ENCODE assay signal across 16 cellular contexts in the genomic region with DNA sequence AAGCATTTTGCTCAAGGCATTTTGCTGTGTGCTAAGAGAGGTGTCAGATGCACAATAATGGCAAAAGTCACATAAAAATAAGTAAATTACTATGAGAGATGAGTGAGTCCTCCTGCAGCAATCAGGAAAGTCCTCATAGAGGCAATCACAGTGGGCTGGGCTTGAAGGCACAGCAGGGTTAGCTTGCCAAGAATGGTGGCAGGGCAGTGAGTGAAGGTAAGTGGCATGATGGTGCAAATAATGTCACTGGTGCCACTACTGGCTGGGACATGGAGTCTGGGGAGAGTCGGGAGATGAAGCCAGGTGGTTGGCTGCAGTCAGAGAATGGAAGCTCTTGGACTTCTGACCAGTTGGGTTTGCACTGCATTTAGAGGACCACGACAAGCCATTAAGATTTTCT.
DNase-seq lines count a peak whose midpoint lies in the region; ATAC-seq and TF ChIP-seq lines count a peak whose summit lies in the region.
"Had no signal": no experiment of that assay in that cellular context is flagged by ENCODE, and none has a peak within 500 bp of the region (broad histone marks: within the 10 kb centered on the region; RNA-seq: fewer than 3 reads in every experiment).

No MANE protein-coding gene starts in this region.

- H3K27me3 ChIP-seq in neutrophil: no peaks in the 10 kb centered on the region
- H3K27me3 ChIP-seq in right cardiac atrium (ENCODE audit: control insufficient read depth, insufficient read depth): no peaks in the 10 kb centered on the region
- H3K27me3 ChIP-seq: Peyer's patch, right lobe of liver had no signal

- H3K36me3 ChIP-seq in neutrophil: no peaks in the 10 kb centered on the region
- H3K36me3 ChIP-seq: Peyer's patch, right lobe of liver had no signal

- ATAC-seq in GM18498 (IDR thresholded peaks at IDR 0.05; ENCODE audit: unreplicated experiment) (peak; percentile 9), GM21723 (IDR thresholded peaks at IDR 0.05; ENCODE audit: unreplicated experiment) (peak; percentile 1), right cardiac atrium (no peak)
- ATAC-seq: left ventricle myocardium superior had no signal

- TF ChIP-seq CTCF in neutrophil (IDR thresholded peaks at IDR 0.05): no peak

- H3K27ac ChIP-seq in neutrophil (peak overlapping the region; percentile 95), right cardiac atrium (ENCODE audit: low read length) (no peak overlapping the region)
- H3K27ac ChIP-seq: right lobe of liver, SK-N-MC had no signal

- DNase-seq in NAMALWA (ENCODE audit: low spot score): peak; percentile 53
- no peak for DNase-seq in SKM-1 treated with dmso at 0.1 percent for 144 hours (lab: John Stamatoyannopoulos, UW; ENCODE audit: unreplicated experiment)
- DNase-seq in right cardiac atrium: no peak
- DNase-seq in NCI-H1436 (lab: John Stamatoyannopoulos, UW): no peak
- DNase-seq: activated effector memory CD4-positive, alpha-beta T cell treated with Interleukin-2 at 50 U/mL for 16 hours; aorta; effector CD4-positive, alpha-beta T cell; left ventricle myocardium superior; NCI-H1105 treated with DMSO at 0.1 percent for 48 hours; NCI-H526 treated with DMSO at 0.1 percent for 48 hours; right lobe of liver had no signal

- H3K4me1 ChIP-seq in neutrophil (ENCODE audit: control insufficient read depth in 1 of 2, insufficient read depth in 1 of 2, low read depth in 1 of 2, low read length in 1 of 2) (peaks cover 84 to 90% of the 10 kb centered on the region in 2 experiments), right cardiac atrium (ENCODE audit: control insufficient read depth, insufficient read depth, low read length) (peaks cover 1% of the 10 kb centered on the region)

- intact Hi-C loops in right cardiac atrium (cut with DNase I): no loop called here

- H3K4me3 ChIP-seq in neutrophil (ENCODE audit: low read depth in 1 of 2, low read length in 1 of 2): peak overlapping the region; percentile 23 to 37
- H3K4me3 ChIP-seq in right cardiac atrium (ENCODE audit: low read length): no peak overlapping the region
- H3K4me3 ChIP-seq: Peyer's patch, right lobe of liver, SK-N-MC had no signal

- H3K9me3 ChIP-seq in neutrophil (no peaks in the 10 kb centered on the region), right cardiac atrium (ENCODE audit: control insufficient read depth, low read length) (no peaks in the 10 kb centered on the region)
- H3K9me3 ChIP-seq: Peyer's patch, right lobe of liver had no signal

- WGBS in right cardiac atrium: 89% methylated on average over 2 of the region's 2 CpGs

Comparison
In these comparisons a context has a peak if more than half of its experiments do, and no peak if none do; other contexts are left out.
1. ATAC-seq: peak in GM18498 (single experiment) and GM21723 (single experiment); none in right cardiac atrium (0 of 2).